In the genomic region with DNA sequence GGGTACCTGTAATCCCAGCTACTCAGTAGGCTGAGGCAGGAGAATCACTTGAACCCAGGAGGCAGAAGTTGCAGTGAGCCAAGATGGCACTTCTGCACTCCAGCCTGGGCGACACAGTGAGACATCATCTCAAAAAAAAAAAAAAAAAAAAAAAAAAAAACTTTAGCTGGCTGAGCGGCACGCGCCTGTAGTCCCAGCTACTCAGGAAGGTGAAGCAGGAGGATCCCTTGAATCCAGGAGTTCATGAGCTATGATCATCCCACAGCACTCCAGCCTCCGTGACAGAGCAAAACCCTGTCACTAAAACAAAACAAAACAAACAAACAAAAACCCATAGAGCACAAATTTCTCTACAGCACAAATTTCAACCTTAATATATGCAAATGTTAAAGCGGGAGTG, we compare ENCODE assay signal across 31 cellular contexts. TPM values are rescaled to one million over a fixed set of nuclear protein-coding genes. Genes with fewer than 3 reads are reported as not detected.
A peak's percentile ranks its signal among the peaks of the same experiment; 100 is the strongest.
DNase-seq lines count a peak whose midpoint lies in the region; ATAC-seq and TF ChIP-seq lines count a peak whose summit lies in the region.
"Had no signal": no experiment of that assay in that cellular context is flagged by ENCODE, and none has a peak within 500 bp of the region (broad histone marks: within the 10 kb centered on the region; RNA-seq: fewer than 3 reads in every experiment).

No MANE protein-coding gene starts in this region.

- peaks cover 4% of the 10 kb centered on the region for H3K9me3 Mint-ChIP-seq in activated naive CD8-positive, alpha-beta T cell treated with anti-CD3 and anti-CD28 coated beads for 36 hours
- no peaks in the 10 kb centered on the region for H3K9me3 Mint-ChIP-seq in activated naive CD8-positive, alpha-beta T cell treated with anti-CD3 and anti-CD28 coated beads, Interleukin-2, amount 50 U/mL, for 24 hours
- H3K9me3 Mint-ChIP-seq in dendritic cell treated with granulocyte-macrophage colony-stimulating factor and Interleukin-4, amounts not matched to agents 40 ng/mL and 50 ng/mL, for 4 days: peaks cover 8% of the 10 kb centered on the region
- H3K9me3 Mint-ChIP-seq in stimulated activated memory B cell treated with anti-CD40 and anti-IgM and Interleukin-4, amounts not matched to agents 10 μg/mL and 1 μg/mL and 100 μg/mL, for 72 hours: peaks cover 6% of the 10 kb centered on the region
- H3K9me3 Mint-ChIP-seq: mesothelial cell of epicardium had no signal

- no peaks in the 10 kb centered on the region; the same call in 1 of the 2 replicates for H3K79me2 ChIP-seq in KMS-11 (ENCODE audit: insufficient read depth, low read depth)

- H3K4me3 ChIP-seq in KMS-11 (IDR thresholded peaks at IDR 0.05; ENCODE audit: insufficient read depth, low read depth, low read length): no peak overlapping the region
- H3K4me3 ChIP-seq: dorsolateral prefrontal cortex, MG63, prostate gland, right lobe of liver had no signal

- no peak overlapping the region; the same call in 1 of the 2 replicates for H3K9ac ChIP-seq in KMS-11

- TF ChIP-seq CTCF in KMS-11 (conservative IDR thresholded peaks at IDR 0.05; ENCODE audit: low read depth, low read length): no peak

- DNase-seq in activated naive CD8-positive, alpha-beta T cell treated with anti-CD3 and anti-CD28 coated beads for 36 hours: no peak
- DNase-seq in activated naive CD8-positive, alpha-beta T cell treated with anti-CD3 and anti-CD28 coated beads, Interleukin-2, amount 50 U/mL, for 24 hours: no peak
- DNase-seq in AG20443 (ENCODE audit: low spot score): no peak
- no peak for DNase-seq in OCI-M2 (lab: John Stamatoyannopoulos, UW; ENCODE audit: unreplicated experiment)
- DNase-seq: activated gamma-delta T cell treated with Interleukin-2 at 50 U/mL for 16 hours; amniotic stem cell; BE2C; brain microvascular endothelial cell; cerebellar nuclear complex; dorsolateral prefrontal cortex; EL; kidney; MG63; NCI-H1417; NCI-H2029; NCI-H526; NK-92 treated with Interleukin-12 subunit alpha and Interleukin-12 subunit beta, amount 100 ng/mL, for 24 hours; nucleus accumbens; right lobe of liver; stimulated activated CD8-positive, alpha-beta memory T cell treated with anti-CD3 and anti-CD28 coated beads, Interleukin-4, amount 100 ng/mL, for 48 hours; trophoblast cell had no signal

- peak overlapping the region; percentile 58; the same call in 1 of the 2 replicates for H2AFZ ChIP-seq in KMS-11 (ENCODE audit: low read depth)

- ATAC-seq in activated naive CD8-positive, alpha-beta T cell treated with anti-CD3 and anti-CD28 coated beads, Interleukin-2, amount 50 U/mL, for 24 hours: no peak
- no peak for ATAC-seq in stimulated activated memory B cell treated with anti-CD40 and anti-IgM and Interleukin-4, amounts not matched to agents 10 μg/mL and 1 μg/mL and 100 μg/mL, for 72 hours
- no peak for ATAC-seq in GM21723 (IDR thresholded peaks at IDR 0.05; ENCODE audit: unreplicated experiment)
- ATAC-seq: right lobe of liver, Right ventricle myocardium inferior, SK-N-SH treated with all-trans-retinoic acid at 6 μM for 48 hours had no signal

- peak overlapping the region; percentile 88 for H3K4me2 ChIP-seq in KMS-11

- H3K4me1 ChIP-seq in KMS-11 (ENCODE audit: low read depth, poor library complexity, severe bottlenecking): peaks cover 49% of the 10 kb centered on the region
- H3K4me1 ChIP-seq: BE2C, prostate gland had no signal

- H3K27ac Mint-ChIP-seq in activated naive CD8-positive, alpha-beta T cell treated with anti-CD3 and anti-CD28 coated beads for 36 hours: peak overlapping the region; percentile 38
- no peak overlapping the region for H3K27ac Mint-ChIP-seq in activated naive CD8-positive, alpha-beta T cell treated with anti-CD3 and anti-CD28 coated beads, Interleukin-2, amount 50 U/mL, for 24 hours
- H3K27ac Mint-ChIP-seq in dendritic cell treated with granulocyte-macrophage colony-stimulating factor and Interleukin-4, amounts not matched to agents 40 ng/mL and 50 ng/mL, for 4 days: peak overlapping the region; percentile 65
- H3K27ac Mint-ChIP-seq in stimulated activated memory B cell treated with anti-CD40 and anti-IgM and Interleukin-4, amounts not matched to agents 10 μg/mL and 1 μg/mL and 100 μg/mL, for 72 hours: peak overlapping the region; percentile 93
- H3K27ac Mint-ChIP-seq: activated CD4-positive, alpha-beta T cell treated with anti-CD3 and anti-CD28 coated beads for 36 hours; T-helper 2 cell treated with Interferon-gamma antibody and Interleukin-4, amounts not matched to agents 5 μg/mL and 100 μg/mL, for 36 hours had no signal

- no peaks in the 10 kb centered on the region for H3K36me3 Mint-ChIP-seq in activated naive CD8-positive, alpha-beta T cell treated with anti-CD3 and anti-CD28 coated beads for 36 hours
- H3K36me3 Mint-ChIP-seq in activated naive CD8-positive, alpha-beta T cell treated with anti-CD3 and anti-CD28 coated beads, Interleukin-2, amount 50 U/mL, for 24 hours (ENCODE audit: low read depth): no peaks in the 10 kb centered on the region
- H3K36me3 Mint-ChIP-seq in dendritic cell treated with granulocyte-macrophage colony-stimulating factor and Interleukin-4, amounts not matched to agents 40 ng/mL and 50 ng/mL, for 4 days (ENCODE audit: low read depth): no peaks in the 10 kb centered on the region
- H3K36me3 Mint-ChIP-seq in stimulated activated memory B cell treated with anti-CD40 and anti-IgM and Interleukin-4, amounts not matched to agents 10 μg/mL and 1 μg/mL and 100 μg/mL, for 72 hours: no peaks in the 10 kb centered on the region
- H3K36me3 Mint-ChIP-seq: mesothelial cell of epicardium had no signal

- peak overlapping the region; percentile 97 for H3K27ac ChIP-seq in KMS-11
- H3K27ac ChIP-seq: brain microvascular endothelial cell, dorsolateral prefrontal cortex, prostate gland, right lobe of liver had no signal

- no peaks in the 10 kb centered on the region for H4K20me1 ChIP-seq in KMS-11 (ENCODE audit: insufficient read depth)

- no peaks in the 10 kb centered on the region for H3K27me3 ChIP-seq in KMS-11 (ENCODE audit: insufficient read depth, low read depth)
- H3K27me3 ChIP-seq: BE2C, brain microvascular endothelial cell, dorsolateral prefrontal cortex, MG63, right lobe of liver had no signal

- peaks cover 20% of the 10 kb centered on the region for H3K4me1 Mint-ChIP-seq in activated naive CD8-positive, alpha-beta T cell treated with anti-CD3 and anti-CD28 coated beads for 36 hours
- peaks cover 23% of the 10 kb centered on the region for H3K4me1 Mint-ChIP-seq in activated naive CD8-positive, alpha-beta T cell treated with anti-CD3 and anti-CD28 coated beads, Interleukin-2, amount 50 U/mL, for 24 hours
- H3K4me1 Mint-ChIP-seq in dendritic cell treated with granulocyte-macrophage colony-stimulating factor and Interleukin-4, amounts not matched to agents 40 ng/mL and 50 ng/mL, for 4 days (ENCODE audit: low read depth): peaks cover 29% of the 10 kb centered on the region
- H3K4me1 Mint-ChIP-seq in stimulated activated memory B cell treated with anti-CD40 and anti-IgM and Interleukin-4, amounts not matched to agents 10 μg/mL and 1 μg/mL and 100 μg/mL, for 72 hours: peaks cover 42% of the 10 kb centered on the region

- H3K27me3 Mint-ChIP-seq in activated naive CD8-positive, alpha-beta T cell treated with anti-CD3 and anti-CD28 coated beads for 36 hours: no peaks in the 10 kb centered on the region
- no peaks in the 10 kb centered on the region for H3K27me3 Mint-ChIP-seq in activated naive CD8-positive, alpha-beta T cell treated with anti-CD3 and anti-CD28 coated beads, Interleukin-2, amount 50 U/mL, for 24 hours
- H3K27me3 Mint-ChIP-seq in dendritic cell treated with granulocyte-macrophage colony-stimulating factor and Interleukin-4, amounts not matched to agents 40 ng/mL and 50 ng/mL, for 4 days: no peaks in the 10 kb centered on the region
- H3K27me3 Mint-ChIP-seq in stimulated activated memory B cell treated with anti-CD40 and anti-IgM and Interleukin-4, amounts not matched to agents 10 μg/mL and 1 μg/mL and 100 μg/mL, for 72 hours: no peaks in the 10 kb centered on the region
- H3K27me3 Mint-ChIP-seq: activated CD4-positive, alpha-beta T cell treated with anti-CD3 and anti-CD28 coated beads for 36 hours had no signal

- H3K4me3 Mint-ChIP-seq in activated naive CD8-positive, alpha-beta T cell treated with anti-CD3 and anti-CD28 coated beads for 36 hours: no peak overlapping the region
- H3K4me3 Mint-ChIP-seq in activated naive CD8-positive, alpha-beta T cell treated with anti-CD3 and anti-CD28 coated beads, Interleukin-2, amount 50 U/mL, for 24 hours: no peak overlapping the region
- no peak overlapping the region for H3K4me3 Mint-ChIP-seq in dendritic cell treated with granulocyte-macrophage colony-stimulating factor and Interleukin-4, amounts not matched to agents 40 ng/mL and 50 ng/mL, for 4 days
- H3K4me3 Mint-ChIP-seq in stimulated activated memory B cell treated with anti-CD40 and anti-IgM and Interleukin-4, amounts not matched to agents 10 μg/mL and 1 μg/mL and 100 μg/mL, for 72 hours: no peak overlapping the region
- H3K4me3 Mint-ChIP-seq: activated CD4-positive, alpha-beta T cell treated with anti-CD3 and anti-CD28 coated beads for 36 hours; mesothelial cell of epicardium; T-helper 2 cell treated with Interferon-gamma antibody and Interleukin-4, amounts not matched to agents 5 μg/mL and 100 μg/mL, for 36 hours had no signal

- intact Hi-C loops in dendritic cell treated with granulocyte-macrophage colony-stimulating factor and Interleukin-4, amounts not matched to agents 40 ng/mL and 50 ng/mL, for 4 days (cut with micrococcal nuclease): no loop called here

- H3K36me3 ChIP-seq in KMS-11 (ENCODE audit: insufficient read depth): no peaks in the 10 kb centered on the region
- H3K36me3 ChIP-seq: BE2C, brain microvascular endothelial cell, MG63, prostate gland, right lobe of liver had no signal

RNA-seq across cellular contexts. Expression of gene TFRC, which starts 16.5 kb away (rescaled TPM):
- 100 to 1,000 TPM; 550 TPM for total RNA-seq in activated naive CD8-positive, alpha-beta T cell treated with anti-CD3 and anti-CD28 coated beads for 36 hours
